ENCODE assay signal across 22 cellular contexts in genomic region chr22:25718109-25718830, GRCh38. TPM values are rescaled to one million over a fixed set of nuclear protein-coding genes. Genes with fewer than 3 reads are reported as not detected.
DNase-seq lines count a peak whose midpoint lies in the region; ATAC-seq and TF ChIP-seq lines count a peak whose summit lies in the region.
"Had no signal": no experiment of that assay in that cellular context is flagged by ENCODE, and none has a peak within 500 bp of the region (broad histone marks: within the 10 kb centered on the region; RNA-seq: fewer than 3 reads in every experiment).

No MANE protein-coding gene starts in this region.

- TF ChIP-seq CTCF in heart left ventricle (IDR thresholded peaks at IDR 0.05) (no peak), osteocyte (IDR thresholded peaks at IDR 0.05) (no peak), BE2C (IDR thresholded peaks at IDR 0.05; ENCODE audit: low read depth, low read length) (no peak), PC-3 (conservative IDR thresholded peaks at IDR 0.05; ENCODE audit: low read depth, low read length) (no peak)

- TF ChIP-seq POLR2A in heart left ventricle (IDR thresholded peaks at IDR 0.05) (no peak), GM18505 (IDR thresholded peaks at IDR 0.05; ENCODE audit: borderline replicate concordance, extremely low read depth, insufficient read depth, insufficient read length) (no peak)

- BruUV-seq in PC-3 (replicated peaks; lab: Mats Ljungman, UMichigan), result no TSS peak

- no peak overlapping the region for H3K4me3 Mint-ChIP-seq in osteocyte (ENCODE audit: unreplicated experiment)
- H3K4me3 Mint-ChIP-seq: CD8-positive, alpha-beta T cell had no signal

- 67 to 81% (median 77%) methylated on average over 11 of the region's 11 CpGs for WGBS in heart left ventricle, 4 donors
- WGBS in right cardiac atrium, result 82% methylated on average over 11 of the region's 11 CpGs
- 83% methylated on average over 11 of the region's 11 CpGs for WGBS in thymus

- H3K27me3 ChIP-seq in heart left ventricle (no peaks in the 10 kb centered on the region), right cardiac atrium (ENCODE audit: control insufficient read depth, insufficient read depth) (no peaks in the 10 kb centered on the region), thymus (ENCODE audit: control insufficient read depth, insufficient read depth) (no peaks in the 10 kb centered on the region), BE2C (no peaks in the 10 kb centered on the region), PC-3 (ENCODE audit: low read length) (peaks cover 47% of the 10 kb centered on the region)
- H3K27me3 ChIP-seq: BLaER1 treated with 17β-estradiol and CSF1 and Interleukin-3, amounts not matched to agents 10 nM and 100 nM had no signal

- peaks cover 0 to 10% (median 0%) of the 10 kb centered on the region in 12 donors for H3K4me1 ChIP-seq in heart left ventricle
- no peaks in the 10 kb centered on the region for H3K4me1 ChIP-seq in right cardiac atrium (ENCODE audit: control insufficient read depth, insufficient read depth, low read length)
- peaks cover 6% of the 10 kb centered on the region for H3K4me1 ChIP-seq in thymus (ENCODE audit: control insufficient read depth, insufficient read depth, low read length)
- H3K4me1 ChIP-seq in BE2C, result no peaks in the 10 kb centered on the region; the same call in 1 of the 2 replicates
- H3K4me1 ChIP-seq in PC-3 (ENCODE audit: insufficient read depth, low read length), result no peaks in the 10 kb centered on the region

- CTCF ChIA-PET in PC-3 (lab: Charles Lee), result no interaction called here

- H3K4me3 ChIP-seq in heart left ventricle (no peak overlapping the region), right cardiac atrium (ENCODE audit: low read length) (no peak overlapping the region), thymus (ENCODE audit: low read length) (no peak overlapping the region), BE2C (ENCODE audit: low read depth, low read length) (no peak overlapping the region), PC-3 (ENCODE audit: low read length) (no peak overlapping the region)
- H3K4me3 ChIP-seq: BLaER1 treated with 17β-estradiol and CSF1 and Interleukin-3, amounts not matched to agents 10 nM and 100 nM had no signal

- no peaks in the 10 kb centered on the region for H3K4me1 Mint-ChIP-seq in osteocyte (ENCODE audit: unreplicated experiment)

- no peaks in the 10 kb centered on the region for H3K27me3 Mint-ChIP-seq in osteocyte (ENCODE audit: unreplicated experiment)

- no peak overlapping the region for H3K9ac ChIP-seq in PC-3 (ENCODE audit: low read length)
- H3K9ac ChIP-seq: BLaER1 treated with 17β-estradiol and CSF1 and Interleukin-3, amounts not matched to agents 10 nM and 100 nM had no signal

- H3K9me3 ChIP-seq in heart left ventricle (no peaks in the 10 kb centered on the region), right cardiac atrium (ENCODE audit: control insufficient read depth, low read length) (no peaks in the 10 kb centered on the region), thymus (ENCODE audit: control insufficient read depth) (no peaks in the 10 kb centered on the region), BE2C (no peaks in the 10 kb centered on the region), PC-3 (ENCODE audit: low read length) (no peaks in the 10 kb centered on the region)
- H3K9me3 ChIP-seq: BLaER1 treated with 17β-estradiol and CSF1 and Interleukin-3, amounts not matched to agents 10 nM and 100 nM had no signal

- no peaks in the 10 kb centered on the region for H3K9me2 ChIP-seq in PC-3 (replicated peaks; ENCODE audit: low read length)

- intact Hi-C loops in heart left ventricle (cut with DNase I), result no loop called here
- intact Hi-C loops in right cardiac atrium (cut with DNase I), result no loop called here
- intact Hi-C loops in PC-3 (cut with micrococcal nuclease), result no loop called here

- H3K27ac ChIP-seq in heart left ventricle (peak overlapping the region in 2 of 12 donors; percentile 19 to 27), right cardiac atrium (ENCODE audit: low read length) (no peak overlapping the region), angular gyrus (ENCODE audit: low read depth, low read length) (peak overlapping the region; percentile 12), thymus (ENCODE audit: low read depth) (peak overlapping the region; percentile 47), PC-3 (ENCODE audit: low read length) (no peak overlapping the region)
- H3K27ac ChIP-seq: BLaER1 treated with 17β-estradiol and CSF1 and Interleukin-3, amounts not matched to agents 10 nM and 100 nM had no signal

- ATAC-seq in heart left ventricle (peak in 3 of 4 donors; percentile 13 to 75 (median 45)), right cardiac atrium (no peak), GM18505 (IDR thresholded peaks at IDR 0.05; ENCODE audit: unreplicated experiment) (no peak), PC-3 (no peak)
- ATAC-seq: CD8-positive, alpha-beta T cell; HCT116 had no signal

- H3K79me2 ChIP-seq in PC-3 (ENCODE audit: low read length), result no peaks in the 10 kb centered on the region

- H3K27ac Mint-ChIP-seq in osteocyte (ENCODE audit: unreplicated experiment), result no peak overlapping the region
- H3K27ac Mint-ChIP-seq: CD8-positive, alpha-beta T cell had no signal

- no peaks in the 10 kb centered on the region for H3K36me3 Mint-ChIP-seq in osteocyte (ENCODE audit: unreplicated experiment)

- no peaks in the 10 kb centered on the region for H3F3A ChIP-seq in PC-3 (ENCODE audit: low read length, unreplicated experiment)

- H3K9me3 Mint-ChIP-seq in osteocyte (ENCODE audit: unreplicated experiment), result no peaks in the 10 kb centered on the region
- H3K9me3 Mint-ChIP-seq: CD8-positive, alpha-beta T cell had no signal

- no peak overlapping the region for H3K4me2 ChIP-seq in PC-3 (ENCODE audit: low read length)
- H3K4me2 ChIP-seq: BLaER1 treated with 17β-estradiol and CSF1 and Interleukin-3, amounts not matched to agents 10 nM and 100 nM had no signal

- H3K36me3 ChIP-seq in heart left ventricle, result peaks cover 0 to 35% (median 0%) of the 10 kb centered on the region in 9 donors
- peaks cover 12% of the 10 kb centered on the region for H3K36me3 ChIP-seq in thymus (ENCODE audit: control insufficient read depth, insufficient read depth)
- H3K36me3 ChIP-seq in BE2C, result peaks cover 93% of the 10 kb centered on the region
- H3K36me3 ChIP-seq in PC-3 (ENCODE audit: low read depth, low read length), result no peaks in the 10 kb centered on the region

- DNase-seq in heart left ventricle (no peak), right cardiac atrium (no peak), osteocyte (ENCODE audit: extremely low spot score, unreplicated experiment) (peak; percentile 32), BE2C (no peak), PC-3 (no peak)
- DNase-seq: Calu3; GF-D8; GOT3; NCI-H1105; NCI-H1694; NCI-H2081 treated with DMSO at 0.1 percent for 48 hours; NCI-H748 treated with DMSO at 0.1 percent for 48 hours; NK-92 treated with Interleukin-12 subunit alpha and Interleukin-12 subunit beta, amount 100 ng/mL, for 24 hours; Right ventricle myocardium superior had no signal

- POLR2A ChIA-PET in PC-3 (lab: Charles Lee; ENCODE audit: unreplicated experiment), result no interaction called here

- H2AFZ ChIP-seq in PC-3 (ENCODE audit: low read length), result no peak overlapping the region

- H4K20me1 ChIP-seq in PC-3 (ENCODE audit: low read length), result no peaks in the 10 kb centered on the region
- H4K20me1 ChIP-seq: BLaER1 treated with 17β-estradiol and CSF1 and Interleukin-3, amounts not matched to agents 10 nM and 100 nM had no signal

RNA-seq across cellular contexts. Expression of gene MYO18B, which starts 23.7 kb away (rescaled TPM):
- total RNA-seq in heart left ventricle, result 100 to 1,000 TPM; 156 to 301 (median 193) TPM
- 100 to 1,000 TPM; 140 to 216 TPM for polyA plus RNA-seq in heart left ventricle
- 100 to 1,000 TPM in 3 of 4 donors, 10 to 100 TPM in 1; 74.5 to 184 (median 123) TPM for total RNA-seq in right cardiac atrium
- polyA plus RNA-seq in right cardiac atrium, result 96.3 TPM
- not detected in 2 replicates for total RNA-seq in osteocyte
- 2.4 TPM for polyA plus RNA-seq in thymus
- polyA plus RNA-seq in BE2C (2012; ENCODE audit: insufficient read depth, insufficient read length, low read depth), result 1.8 TPM
- total RNA-seq in PC-3 (2014; rRNA removed), result not detected in 2 replicates
- total RNA-seq: A673, OCI-LY7 had no signal

Comparison
In these comparisons a context has a peak if more than half of its experiments do, and no peak if none do; other contexts are left out.
1. ATAC-seq: peak in heart left ventricle (3 of 4); none in right cardiac atrium (0 of 2), GM18505 (single experiment) and PC-3 (single experiment).
2. H3K27ac ChIP-seq: peak in angular gyrus (single experiment) and thymus (single experiment); none in right cardiac atrium (single experiment) and PC-3 (single experiment).
3. RNA of gene MYO18B, which starts 23.7 kb away (total RNA-seq): 156 to 301 TPM in heart left ventricle and 74.5 to 184 TPM in right cardiac atrium; not detected in osteocyte and not detected in PC-3; every median in the first group is over 10 times any median in the second.